1 cellular context compared by ENCODE assay signal in the genomic region with DNA sequence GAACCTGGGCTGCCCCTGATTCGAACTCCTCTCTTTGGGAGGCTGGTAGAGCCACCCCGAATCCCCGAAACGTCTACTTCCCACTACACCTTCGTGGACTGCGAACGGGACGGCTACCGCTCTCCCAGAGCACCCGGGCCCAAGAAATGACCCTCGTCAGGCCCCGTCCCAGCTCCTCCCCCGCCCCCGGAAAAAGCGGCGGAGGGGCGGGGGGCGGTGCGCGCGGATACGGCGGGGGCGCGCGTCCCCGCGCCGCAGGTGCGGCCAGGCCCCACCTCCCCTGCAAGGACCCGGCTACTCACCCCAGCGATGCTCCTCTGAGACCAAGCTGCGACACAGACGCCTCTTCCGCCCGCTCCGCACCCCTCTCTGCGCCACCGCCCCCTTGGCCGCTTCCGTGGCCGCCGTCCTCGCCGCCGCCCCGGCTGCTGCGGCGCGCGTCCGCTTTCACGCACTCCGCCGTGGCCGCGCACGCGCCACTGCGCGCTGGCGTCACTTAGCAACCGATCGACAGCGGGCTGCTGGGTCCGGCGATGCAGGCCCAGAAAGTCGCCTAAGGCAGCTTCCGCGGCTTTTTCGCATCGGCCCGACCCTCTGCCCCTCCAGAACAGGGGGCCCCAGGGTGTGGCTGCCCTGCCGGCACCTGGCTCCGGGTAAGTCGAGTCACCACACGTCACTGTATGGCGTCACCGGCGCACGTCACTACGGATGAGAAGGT.
TF ChIP-seq lines count a peak whose summit lies in the region.

A gene (minus strand): TSS at position 432 of the 718 bp plus-strand sequence.

TF ChIP-seq in HepG2, 621 proteins besides CTCF, POLR2A, EP300 and RAD21 (continued from another document and continues in another):
- TF ChIP-seq, protein P1, sequence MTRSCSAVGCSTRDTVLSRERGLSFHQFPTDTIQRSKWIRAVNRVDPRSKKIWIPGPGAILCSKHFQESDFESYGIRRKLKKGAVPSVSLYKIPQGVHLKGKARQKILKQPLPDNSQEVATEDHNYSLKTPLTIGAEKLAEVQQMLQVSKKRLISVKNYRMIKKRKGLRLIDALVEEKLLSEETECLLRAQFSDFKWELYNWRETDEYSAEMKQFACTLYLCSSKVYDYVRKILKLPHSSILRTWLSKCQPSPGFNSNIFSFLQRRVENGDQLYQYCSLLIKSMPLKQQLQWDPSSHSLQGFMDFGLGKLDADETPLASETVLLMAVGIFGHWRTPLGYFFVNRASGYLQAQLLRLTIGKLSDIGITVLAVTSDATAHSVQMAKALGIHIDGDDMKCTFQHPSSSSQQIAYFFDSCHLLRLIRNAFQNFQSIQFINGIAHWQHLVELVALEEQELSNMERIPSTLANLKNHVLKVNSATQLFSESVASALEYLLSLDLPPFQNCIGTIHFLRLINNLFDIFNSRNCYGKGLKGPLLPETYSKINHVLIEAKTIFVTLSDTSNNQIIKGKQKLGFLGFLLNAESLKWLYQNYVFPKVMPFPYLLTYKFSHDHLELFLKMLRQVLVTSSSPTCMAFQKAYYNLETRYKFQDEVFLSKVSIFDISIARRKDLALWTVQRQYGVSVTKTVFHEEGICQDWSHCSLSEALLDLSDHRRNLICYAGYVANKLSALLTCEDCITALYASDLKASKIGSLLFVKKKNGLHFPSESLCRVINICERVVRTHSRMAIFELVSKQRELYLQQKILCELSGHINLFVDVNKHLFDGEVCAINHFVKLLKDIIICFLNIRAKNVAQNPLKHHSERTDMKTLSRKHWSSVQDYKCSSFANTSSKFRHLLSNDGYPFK (CRISPR knock-in tag; IDR thresholded peaks at IDR 0.05; ENCODE audit: borderline replicate concordance), result no peak
- peak; percentile 88 for TF ChIP-seq ASH2L (IDR thresholded peaks at IDR 0.05; ENCODE audit: insufficient read length, low read depth, low read length)
- no peak; the same call in 1 of the 2 replicates for TF ChIP-seq PAX8 (CRISPR knock-in tag; IDR thresholded peaks at IDR 0.05; ENCODE audit: borderline replicate concordance)
- TF ChIP-seq TAF15 (IDR thresholded peaks at IDR 0.05; ENCODE audit: low read depth, low read length, poor library complexity, severe bottlenecking), result no peak
- no peak for TF ChIP-seq PRMT3 (CRISPR knock-in tag; IDR thresholded peaks at IDR 0.05; ENCODE audit: borderline replicate concordance, low read depth)
- no peak for TF ChIP-seq ZBTB7B (CRISPR knock-in tag; IDR thresholded peaks at IDR 0.05)
- no peak for TF ChIP-seq RCOR2 (CRISPR knock-in tag; IDR thresholded peaks at IDR 0.05)
- 0 out of 2 replicates have a peak, but pooled peaks have one; percentile 4 for TF ChIP-seq HCFC1 (IDR thresholded peaks at IDR 0.05; ENCODE audit: low read depth, low read length)
- TF ChIP-seq ZNF441 (CRISPR knock-in tag; IDR thresholded peaks at IDR 0.05; ENCODE audit: borderline replicate concordance), result no peak
- TF ChIP-seq, protein P2, sequence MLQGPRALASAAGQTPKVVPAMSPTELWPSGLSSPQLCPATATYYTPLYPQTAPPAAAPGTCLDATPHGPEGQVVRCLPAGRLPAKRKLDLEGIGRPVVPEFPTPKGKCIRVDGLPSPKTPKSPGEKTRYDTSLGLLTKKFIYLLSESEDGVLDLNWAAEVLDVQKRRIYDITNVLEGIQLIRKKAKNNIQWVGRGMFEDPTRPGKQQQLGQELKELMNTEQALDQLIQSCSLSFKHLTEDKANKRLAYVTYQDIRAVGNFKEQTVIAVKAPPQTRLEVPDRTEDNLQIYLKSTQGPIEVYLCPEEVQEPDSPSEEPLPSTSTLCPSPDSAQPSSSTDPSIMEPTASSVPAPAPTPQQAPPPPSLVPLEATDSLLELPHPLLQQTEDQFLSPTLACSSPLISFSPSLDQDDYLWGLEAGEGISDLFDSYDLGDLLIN (CRISPR knock-in tag; IDR thresholded peaks at IDR 0.05; ENCODE audit: borderline replicate concordance), result no peak
- TF ChIP-seq, protein P3, sequence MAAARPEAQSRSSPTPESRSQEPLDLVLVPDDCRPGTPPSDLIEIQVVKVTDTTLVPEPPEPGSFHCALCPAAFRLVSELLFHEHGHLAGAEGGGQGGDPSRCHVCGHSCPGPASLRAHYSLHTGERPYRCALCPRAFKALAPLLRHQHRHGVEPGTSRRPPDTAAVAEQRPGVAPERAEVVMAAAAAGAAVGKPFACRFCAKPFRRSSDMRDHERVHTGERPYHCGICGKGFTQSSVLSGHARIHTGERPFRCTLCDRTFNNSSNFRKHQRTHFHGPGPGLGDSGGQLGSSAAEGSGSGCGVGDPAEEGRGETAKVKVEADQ (CRISPR knock-in tag; IDR thresholded peaks at IDR 0.05; ENCODE audit: borderline replicate concordance), result peak; percentile 59
- TF ChIP-seq NFYC (CRISPR knock-in tag; IDR thresholded peaks at IDR 0.05), result no peak
- TF ChIP-seq JDP2 (CRISPR knock-in tag; IDR thresholded peaks at IDR 0.05; ENCODE audit: borderline replicate concordance), result no peak
- TF ChIP-seq, protein P4, sequence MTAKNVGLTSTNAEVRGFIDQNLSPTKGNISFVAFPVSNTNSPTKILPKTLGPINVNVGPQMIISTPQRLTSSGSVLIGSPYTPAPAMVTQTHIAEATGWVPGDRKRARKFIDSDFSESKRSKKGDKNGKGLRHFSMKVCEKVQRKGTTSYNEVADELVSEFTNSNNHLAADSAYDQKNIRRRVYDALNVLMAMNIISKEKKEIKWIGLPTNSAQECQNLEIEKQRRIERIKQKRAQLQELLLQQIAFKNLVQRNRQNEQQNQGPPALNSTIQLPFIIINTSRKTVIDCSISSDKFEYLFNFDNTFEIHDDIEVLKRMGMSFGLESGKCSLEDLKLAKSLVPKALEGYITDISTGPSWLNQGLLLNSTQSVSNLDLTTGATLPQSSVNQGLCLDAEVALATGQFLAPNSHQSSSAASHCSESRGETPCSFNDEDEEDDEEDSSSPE (CRISPR knock-in tag; IDR thresholded peaks at IDR 0.05), result peak; percentile 15; the same call in 1 of the 2 replicates
- no peak for TF ChIP-seq ZFP90 (CRISPR knock-in tag; IDR thresholded peaks at IDR 0.05; ENCODE audit: borderline replicate concordance)
- TF ChIP-seq, protein P5, sequence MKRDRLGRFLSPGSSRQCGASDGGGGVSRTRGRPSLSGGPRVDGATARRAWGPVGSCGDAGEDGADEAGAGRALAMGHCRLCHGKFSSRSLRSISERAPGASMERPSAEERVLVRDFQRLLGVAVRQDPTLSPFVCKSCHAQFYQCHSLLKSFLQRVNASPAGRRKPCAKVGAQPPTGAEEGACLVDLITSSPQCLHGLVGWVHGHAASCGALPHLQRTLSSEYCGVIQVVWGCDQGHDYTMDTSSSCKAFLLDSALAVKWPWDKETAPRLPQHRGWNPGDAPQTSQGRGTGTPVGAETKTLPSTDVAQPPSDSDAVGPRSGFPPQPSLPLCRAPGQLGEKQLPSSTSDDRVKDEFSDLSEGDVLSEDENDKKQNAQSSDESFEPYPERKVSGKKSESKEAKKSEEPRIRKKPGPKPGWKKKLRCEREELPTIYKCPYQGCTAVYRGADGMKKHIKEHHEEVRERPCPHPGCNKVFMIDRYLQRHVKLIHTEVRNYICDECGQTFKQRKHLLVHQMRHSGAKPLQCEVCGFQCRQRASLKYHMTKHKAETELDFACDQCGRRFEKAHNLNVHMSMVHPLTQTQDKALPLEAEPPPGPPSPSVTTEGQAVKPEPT (CRISPR knock-in tag; IDR thresholded peaks at IDR 0.05; ENCODE audit: low read depth), result peak; percentile 21; the same call in 1 of the 2 replicates
- TF ChIP-seq, protein P6, sequence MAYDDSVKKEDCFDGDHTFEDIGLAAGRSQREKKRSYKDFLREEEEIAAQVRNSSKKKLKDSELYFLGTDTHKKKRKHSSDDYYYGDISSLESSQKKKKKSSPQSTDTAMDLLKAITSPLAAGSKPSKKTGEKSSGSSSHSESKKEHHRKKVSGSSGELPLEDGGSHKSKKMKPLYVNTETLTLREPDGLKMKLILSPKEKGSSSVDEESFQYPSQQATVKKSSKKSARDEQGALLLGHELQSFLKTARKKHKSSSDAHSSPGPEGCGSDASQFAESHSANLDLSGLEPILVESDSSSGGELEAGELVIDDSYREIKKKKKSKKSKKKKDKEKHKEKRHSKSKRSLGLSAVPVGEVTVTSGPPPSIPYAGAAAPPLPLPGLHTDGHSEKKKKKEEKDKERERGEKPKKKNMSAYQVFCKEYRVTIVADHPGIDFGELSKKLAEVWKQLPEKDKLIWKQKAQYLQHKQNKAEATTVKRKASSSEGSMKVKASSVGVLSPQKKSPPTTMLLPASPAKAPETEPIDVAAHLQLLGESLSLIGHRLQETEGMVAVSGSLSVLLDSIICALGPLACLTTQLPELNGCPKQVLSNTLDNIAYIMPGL (CRISPR knock-in tag; IDR thresholded peaks at IDR 0.05; ENCODE audit: borderline replicate concordance in 1 of 2, low read depth in 1 of 2), result peak; percentile 46 to 60
- TF ChIP-seq, protein P7, sequence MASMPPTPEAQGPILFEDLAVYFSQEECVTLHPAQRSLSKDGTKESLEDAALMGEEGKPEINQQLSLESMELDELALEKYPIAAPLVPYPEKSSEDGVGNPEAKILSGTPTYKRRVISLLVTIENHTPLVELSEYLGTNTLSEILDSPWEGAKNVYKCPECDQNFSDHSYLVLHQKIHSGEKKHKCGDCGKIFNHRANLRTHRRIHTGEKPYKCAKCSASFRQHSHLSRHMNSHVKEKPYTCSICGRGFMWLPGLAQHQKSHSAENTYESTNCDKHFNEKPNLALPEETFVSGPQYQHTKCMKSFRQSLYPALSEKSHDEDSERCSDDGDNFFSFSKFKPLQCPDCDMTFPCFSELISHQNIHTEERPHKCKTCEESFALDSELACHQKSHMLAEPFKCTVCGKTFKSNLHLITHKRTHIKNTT (CRISPR knock-in tag; IDR thresholded peaks at IDR 0.05), result no peak
- TF ChIP-seq DR1 (CRISPR knock-in tag; IDR thresholded peaks at IDR 0.05), result no peak; the same call in 1 of the 2 replicates
- TF ChIP-seq, protein P8, sequence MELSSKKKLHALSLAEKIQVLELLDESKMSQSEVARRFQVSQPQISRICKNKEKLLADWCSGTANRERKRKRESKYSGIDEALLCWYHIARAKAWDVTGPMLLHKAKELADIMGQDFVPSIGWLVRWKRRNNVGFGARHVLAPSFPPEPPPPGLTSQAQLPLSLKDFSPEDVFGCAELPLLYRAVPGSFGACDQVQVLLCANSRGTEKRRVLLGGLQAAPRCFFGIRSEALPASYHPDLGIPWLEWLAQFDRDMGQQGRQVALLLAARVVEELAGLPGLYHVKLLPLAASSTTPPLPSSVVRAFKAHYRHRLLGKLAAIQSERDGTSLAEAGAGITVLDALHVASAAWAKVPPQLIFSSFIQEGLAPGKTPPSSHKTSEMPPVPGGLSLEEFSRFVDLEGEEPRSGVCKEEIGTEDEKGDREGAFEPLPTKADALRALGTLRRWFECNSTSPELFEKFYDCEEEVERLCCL (CRISPR knock-in tag; IDR thresholded peaks at IDR 0.05; ENCODE audit: borderline replicate concordance), result no peak; the same call in 1 of the 2 replicates
- TF ChIP-seq ZNF251 (CRISPR knock-in tag; IDR thresholded peaks at IDR 0.05), result no peak
- peak; percentile 11; the same call in 1 of the 2 replicates for TF ChIP-seq IRF2 (CRISPR knock-in tag; IDR thresholded peaks at IDR 0.05)
- TF ChIP-seq, protein P9, sequence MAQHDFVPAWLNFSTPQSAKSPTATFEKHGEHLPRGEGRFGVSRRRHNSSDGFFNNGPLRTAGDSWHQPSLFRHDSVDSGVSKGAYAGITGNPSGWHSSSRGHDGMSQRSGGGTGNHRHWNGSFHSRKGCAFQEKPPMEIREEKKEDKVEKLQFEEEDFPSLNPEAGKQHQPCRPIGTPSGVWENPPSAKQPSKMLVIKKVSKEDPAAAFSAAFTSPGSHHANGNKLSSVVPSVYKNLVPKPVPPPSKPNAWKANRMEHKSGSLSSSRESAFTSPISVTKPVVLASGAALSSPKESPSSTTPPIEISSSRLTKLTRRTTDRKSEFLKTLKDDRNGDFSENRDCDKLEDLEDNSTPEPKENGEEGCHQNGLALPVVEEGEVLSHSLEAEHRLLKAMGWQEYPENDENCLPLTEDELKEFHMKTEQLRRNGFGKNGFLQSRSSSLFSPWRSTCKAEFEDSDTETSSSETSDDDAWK (CRISPR knock-in tag; IDR thresholded peaks at IDR 0.05), result no peak
- peak; percentile 72; the same call in 1 of the 2 replicates for TF ChIP-seq MTA1 (CRISPR knock-in tag; IDR thresholded peaks at IDR 0.05; ENCODE audit: borderline replicate concordance)
- TF ChIP-seq, protein P10, sequence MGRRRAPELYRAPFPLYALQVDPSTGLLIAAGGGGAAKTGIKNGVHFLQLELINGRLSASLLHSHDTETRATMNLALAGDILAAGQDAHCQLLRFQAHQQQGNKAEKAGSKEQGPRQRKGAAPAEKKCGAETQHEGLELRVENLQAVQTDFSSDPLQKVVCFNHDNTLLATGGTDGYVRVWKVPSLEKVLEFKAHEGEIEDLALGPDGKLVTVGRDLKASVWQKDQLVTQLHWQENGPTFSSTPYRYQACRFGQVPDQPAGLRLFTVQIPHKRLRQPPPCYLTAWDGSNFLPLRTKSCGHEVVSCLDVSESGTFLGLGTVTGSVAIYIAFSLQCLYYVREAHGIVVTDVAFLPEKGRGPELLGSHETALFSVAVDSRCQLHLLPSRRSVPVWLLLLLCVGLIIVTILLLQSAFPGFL (CRISPR knock-in tag; IDR thresholded peaks at IDR 0.05), result no peak
- no peak for TF ChIP-seq ZNF672 (CRISPR knock-in tag; IDR thresholded peaks at IDR 0.05)
- 0 out of 2 replicates have a peak, but pooled peaks have one; percentile 11 for TF ChIP-seq NFKBIZ (CRISPR knock-in tag; IDR thresholded peaks at IDR 0.05)
- TF ChIP-seq, protein P11, sequence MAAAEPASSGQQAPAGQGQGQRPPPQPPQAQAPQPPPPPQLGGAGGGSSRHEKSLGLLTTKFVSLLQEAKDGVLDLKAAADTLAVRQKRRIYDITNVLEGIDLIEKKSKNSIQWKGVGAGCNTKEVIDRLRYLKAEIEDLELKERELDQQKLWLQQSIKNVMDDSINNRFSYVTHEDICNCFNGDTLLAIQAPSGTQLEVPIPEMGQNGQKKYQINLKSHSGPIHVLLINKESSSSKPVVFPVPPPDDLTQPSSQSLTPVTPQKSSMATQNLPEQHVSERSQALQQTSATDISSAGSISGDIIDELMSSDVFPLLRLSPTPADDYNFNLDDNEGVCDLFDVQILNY (CRISPR knock-in tag; conservative IDR thresholded peaks at IDR 0.05), result 0 out of 2 replicates have a peak, but pooled peaks have one; percentile 33
- no peak for TF ChIP-seq ZNF17 (CRISPR knock-in tag; IDR thresholded peaks at IDR 0.05)
- TF ChIP-seq, protein P12, sequence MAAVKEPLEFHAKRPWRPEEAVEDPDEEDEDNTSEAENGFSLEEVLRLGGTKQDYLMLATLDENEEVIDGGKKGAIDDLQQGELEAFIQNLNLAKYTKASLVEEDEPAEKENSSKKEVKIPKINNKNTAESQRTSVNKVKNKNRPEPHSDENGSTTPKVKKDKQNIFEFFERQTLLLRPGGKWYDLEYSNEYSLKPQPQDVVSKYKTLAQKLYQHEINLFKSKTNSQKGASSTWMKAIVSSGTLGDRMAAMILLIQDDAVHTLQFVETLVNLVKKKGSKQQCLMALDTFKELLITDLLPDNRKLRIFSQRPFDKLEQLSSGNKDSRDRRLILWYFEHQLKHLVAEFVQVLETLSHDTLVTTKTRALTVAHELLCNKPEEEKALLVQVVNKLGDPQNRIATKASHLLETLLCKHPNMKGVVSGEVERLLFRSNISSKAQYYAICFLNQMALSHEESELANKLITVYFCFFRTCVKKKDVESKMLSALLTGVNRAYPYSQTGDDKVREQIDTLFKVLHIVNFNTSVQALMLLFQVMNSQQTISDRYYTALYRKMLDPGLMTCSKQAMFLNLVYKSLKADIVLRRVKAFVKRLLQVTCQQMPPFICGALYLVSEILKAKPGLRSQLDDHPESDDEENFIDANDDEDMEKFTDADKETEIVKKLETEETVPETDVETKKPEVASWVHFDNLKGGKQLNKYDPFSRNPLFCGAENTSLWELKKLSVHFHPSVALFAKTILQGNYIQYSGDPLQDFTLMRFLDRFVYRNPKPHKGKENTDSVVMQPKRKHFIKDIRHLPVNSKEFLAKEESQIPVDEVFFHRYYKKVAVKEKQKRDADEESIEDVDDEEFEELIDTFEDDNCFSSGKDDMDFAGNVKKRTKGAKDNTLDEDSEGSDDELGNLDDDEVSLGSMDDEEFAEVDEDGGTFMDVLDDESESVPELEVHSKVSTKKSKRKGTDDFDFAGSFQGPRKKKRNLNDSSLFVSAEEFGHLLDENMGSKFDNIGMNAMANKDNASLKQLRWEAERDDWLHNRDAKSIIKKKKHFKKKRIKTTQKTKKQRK (IDR thresholded peaks at IDR 0.05; ENCODE audit: low read length), result no peak
